In the genomic region with DNA sequence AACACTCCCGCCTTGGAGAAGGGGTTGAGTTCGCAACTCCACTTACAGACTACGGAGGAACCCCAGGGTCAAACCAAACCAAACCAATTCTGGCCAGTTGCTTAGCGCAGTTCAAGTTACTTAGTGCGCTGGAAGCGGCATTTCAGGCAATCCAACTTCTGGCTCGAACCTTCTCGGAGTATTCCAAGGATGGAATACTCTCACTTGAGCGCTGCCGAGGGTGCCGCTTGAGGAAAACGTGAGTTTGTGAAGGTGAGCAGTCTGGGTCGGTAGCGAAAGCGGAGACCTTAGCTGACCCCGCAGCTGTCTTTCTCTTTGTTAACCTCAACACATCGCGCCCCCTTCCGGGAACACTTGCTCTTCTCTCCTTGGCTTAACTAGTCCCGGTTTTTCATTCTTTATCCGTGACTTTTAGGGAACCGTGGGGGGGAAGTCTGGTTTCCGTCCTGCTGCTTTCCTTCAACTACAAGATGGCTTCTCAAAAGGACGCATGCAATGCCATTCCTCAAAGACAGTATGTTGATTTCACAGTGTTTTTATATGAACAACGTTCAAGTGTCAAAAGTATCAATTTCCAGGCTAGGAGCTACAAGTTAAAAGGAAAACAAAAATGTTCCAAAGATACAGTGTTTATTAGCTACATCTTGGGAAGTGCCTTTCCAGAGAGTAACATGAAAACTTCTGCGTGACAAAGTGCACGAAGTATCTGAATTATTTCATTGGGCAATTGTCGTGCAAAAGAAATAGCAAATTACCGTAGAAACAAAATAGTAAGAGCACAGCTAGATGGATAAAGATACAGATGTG, we compare ENCODE assay signal across 8 cellular contexts. TPM values are rescaled to one million over a fixed set of nuclear protein-coding genes. Genes with fewer than 3 reads are reported as not detected.
DNase-seq lines count a peak whose midpoint lies in the region; ATAC-seq and TF ChIP-seq lines count a peak whose summit lies in the region.

No MANE protein-coding gene starts in this region.

- H3K9ac ChIP-seq in HCT116 (ENCODE audit: low read length), result peak overlapping the region; percentile 99

- H4K20me1 ChIP-seq in HCT116 (ENCODE audit: insufficient read depth), result peaks cover 17% of the 10 kb centered on the region; the same call in 1 of the 2 replicates

- H3K9me3 ChIP-seq in HCT116 (ENCODE audit: control insufficient read depth in 1 of 2, insufficient read depth in 1 of 2, low read depth in 1 of 2, low read length in 2 of 2) (no peaks in the 10 kb centered on the region), MG63 (no peaks in the 10 kb centered on the region), thyroid gland (no peaks in the 10 kb centered on the region)

- H3K27ac ChIP-seq in HCT116 (ENCODE audit: low read depth, low read length), result peak overlapping the region; percentile 86
- H3K27ac ChIP-seq in thyroid gland, result peak overlapping the region; percentile 95 to 99 (median 97)

- no peaks in the 10 kb centered on the region for H3K27me3 Mint-ChIP-seq in activated naive CD8-positive, alpha-beta T cell
- H3K27me3 Mint-ChIP-seq in osteocyte (ENCODE audit: unreplicated experiment), result no peaks in the 10 kb centered on the region

- RAD21 ChIA-PET in HCT116 (lab: Charles Lee; ENCODE audit: low non-redundant PET in 1 of 2, low total read pairs in 2 of 2, uncharacterized antibody in 2 of 2, unreplicated experiment in 2 of 2), result interaction anchor here (1.0 to 1.5 kb wide), 2 partner anchors 91 to 96 kb away, joined by 3 read pairs; no protein-coding TSS in a partner anchor

- 2 to 3% methylated on average over 28 to 29 of the region's 29 CpGs for WGBS in thyroid gland, 2 donors

- peak overlapping the region; percentile 58 for H2AFZ ChIP-seq in HCT116 (ENCODE audit: low read depth, low read length, poor library complexity, severe bottlenecking)

- intact Hi-C loops in HCT116 (cut with micrococcal nuclease) (loop anchor here (1.0 to 5.0 kb wide), 4 partner anchors 34 to 141 kb away; partner anchors contain the start of genes CCNC and COQ3), Right ventricle myocardium inferior (cut with DNase I) (loop anchor here (5.0 kb wide), 1 partner anchor 91 kb away; the partner anchor contains the start of gene USP45), thyroid gland (cut with DNase I) (no loop called here)

- TF ChIP-seq CTCF in HCT116 (IDR thresholded peaks at IDR 0.05 in 2 of 3, conservative IDR thresholded peaks at IDR 0.05 in 1 of 3; ENCODE audit: borderline replicate concordance in 1 of 3, insufficient read depth in 1 of 3, low read depth in 2 of 3, low read length in 2 of 3) (peak; percentile 47 to 56 (median 49)), osteocyte (IDR thresholded peaks at IDR 0.05) (peak; percentile 61), thyroid gland (IDR thresholded peaks at IDR 0.05) (peak in 4 of 6 experiments; percentile 20 to 36 (median 34))

- H3K4me1 Mint-ChIP-seq in activated naive CD8-positive, alpha-beta T cell (ENCODE audit: low read depth), result peaks cover 59% of the 10 kb centered on the region
- H3K4me1 Mint-ChIP-seq in osteocyte (ENCODE audit: unreplicated experiment), result peaks cover 48% of the 10 kb centered on the region

- ATAC-seq in HCT116 (peak; percentile 71), Right ventricle myocardium inferior (peak; percentile 86)

- peak overlapping the region; percentile 95 to 99 for H3K4me3 ChIP-seq in HCT116 (replicated peaks in 1 of 2; ENCODE audit: low read depth in 1 of 2, low read length in 2 of 2)
- peak overlapping the region; percentile 86 for H3K4me3 ChIP-seq in MG63
- H3K4me3 ChIP-seq in thyroid gland (replicated peaks in 1 of 3), result peak overlapping the region; percentile 7 to 67 (median 55)

- H3K9me2 ChIP-seq in HCT116 (ENCODE audit: insufficient read depth), result no peaks in the 10 kb centered on the region

- POLR2A ChIA-PET in HCT116 (lab: Charles Lee), result interaction anchor here (0.8 to 1.8 kb wide), 2 partner anchors 11 to 32 kb away, joined by 5 read pairs; partner anchors contain the start of gene COQ3

- H3K27me3 ChIP-seq in HCT116 (ENCODE audit: insufficient read depth, low read length) (no peaks in the 10 kb centered on the region), MG63 (no peaks in the 10 kb centered on the region), thyroid gland (no peaks in the 10 kb centered on the region)

- H3K36me3 ChIP-seq in HCT116 (ENCODE audit: control insufficient read depth in 1 of 2, insufficient read depth in 2 of 2, low read length in 2 of 2) (0 out of 4 replicates have a peak, but pooled peaks cover 0 to 8% of the 10 kb centered on the region in 2 experiments), MG63 (peaks cover 21% of the 10 kb centered on the region), thyroid gland (peaks cover 0 to 4% of the 10 kb centered on the region in 2 donors)

- peaks cover 68% of the 10 kb centered on the region for H3K79me2 ChIP-seq in HCT116 (ENCODE audit: insufficient read depth, low read length)

- H3K4me3 Mint-ChIP-seq in activated naive CD8-positive, alpha-beta T cell, result peak overlapping the region; percentile 97
- peak overlapping the region; percentile 89 for H3K4me3 Mint-ChIP-seq in osteocyte (ENCODE audit: unreplicated experiment)

- BruUV-seq in HCT116 (replicated peaks; lab: Mats Ljungman, UMichigan), result TSS peak; percentile 56

- TF ChIP-seq POLR2A in HCT116 (IDR thresholded peaks at IDR 0.05; ENCODE audit: borderline replicate concordance, extremely low read depth, insufficient read depth, insufficient read length), result peak; percentile 49
- TF ChIP-seq POLR2A in thyroid gland (IDR thresholded peaks at IDR 0.05), result no peak

- peak overlapping the region; percentile 100 for H3K27ac Mint-ChIP-seq in activated naive CD8-positive, alpha-beta T cell
- peak overlapping the region; percentile 99 for H3K27ac Mint-ChIP-seq in osteocyte (ENCODE audit: unreplicated experiment)

- peak; percentile 58 for TF ChIP-seq RAD21 in HCT116 (IDR thresholded peaks at IDR 0.05; ENCODE audit: low read depth)

- H3K36me3 Mint-ChIP-seq in activated naive CD8-positive, alpha-beta T cell, result peaks cover 13% of the 10 kb centered on the region
- H3K36me3 Mint-ChIP-seq in osteocyte (ENCODE audit: unreplicated experiment), result peaks cover 7% of the 10 kb centered on the region

- peaks cover 14 to 26% of the 10 kb centered on the region in 2 experiments; a peak in 3 of 4 replicates for H3K4me1 ChIP-seq in HCT116 (ENCODE audit: control insufficient read depth in 1 of 2, insufficient read depth in 2 of 2, low read length in 2 of 2)
- peaks cover 28 to 46% of the 10 kb centered on the region in 2 donors for H3K4me1 ChIP-seq in thyroid gland

- H3K9me3 Mint-ChIP-seq in activated naive CD8-positive, alpha-beta T cell (ENCODE audit: low read depth), result no peaks in the 10 kb centered on the region
- H3K9me3 Mint-ChIP-seq in osteocyte (ENCODE audit: unreplicated experiment), result no peaks in the 10 kb centered on the region

- DNase-seq in GM03348 (ENCODE audit: low spot score), result peak; percentile 67
- DNase-seq in HCT116 (ENCODE audit: low read depth, low spot score), result peak; percentile 86
- DNase-seq in MG63, result peak; percentile 89
- DNase-seq in SK-N-DZ (ENCODE audit: low spot score), result peak; percentile 97
- DNase-seq in Right ventricle myocardium inferior (ENCODE audit: missing footprints), result peak; percentile 92
- DNase-seq in osteocyte (ENCODE audit: extremely low spot score, unreplicated experiment), result peak; percentile 89
- peak; percentile 82 to 88 for DNase-seq in thyroid gland

- CTCF ChIA-PET in HCT116 (lab: Charles Lee), result interaction anchor here (0.8 to 2.6 kb wide), 4 partner anchors 9 to 95 kb away, joined by 3 to 15 read pairs (median 8); no protein-coding TSS in a partner anchor

- H3K4me2 ChIP-seq in HCT116 (ENCODE audit: low read length), result peak overlapping the region; percentile 84

TF ChIP-seq in HCT116, 20 proteins besides CTCF, POLR2A, EP300 and RAD21 (continues in another document):
- no peak for TF ChIP-seq ZFX (IDR thresholded peaks at IDR 0.05)
- TF ChIP-seq YY1 (IDR thresholded peaks at IDR 0.05; ENCODE audit: extremely low read depth, insufficient replicate concordance, low read depth, low read length), result peak; percentile 89
- peak; percentile 36; the same call in 1 of the 2 replicates for TF ChIP-seq SRF (IDR thresholded peaks at IDR 0.05; ENCODE audit: low read depth)
- TF ChIP-seq SP1 (IDR thresholded peaks at IDR 0.05; ENCODE audit: low read depth), result peak; percentile 20
- TF ChIP-seq ELF1 (IDR thresholded peaks at IDR 0.05; ENCODE audit: borderline replicate concordance, low read depth), result peak; percentile 45; the same call in 1 of the 2 replicates
- TF ChIP-seq, protein P1, sequence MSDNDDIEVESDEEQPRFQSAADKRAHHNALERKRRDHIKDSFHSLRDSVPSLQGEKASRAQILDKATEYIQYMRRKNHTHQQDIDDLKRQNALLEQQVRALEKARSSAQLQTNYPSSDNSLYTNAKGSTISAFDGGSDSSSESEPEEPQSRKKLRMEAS (IDR thresholded peaks at IDR 0.05), result peak; percentile 55
- TF ChIP-seq EZH2 (IDR thresholded peaks at IDR 0.05), result no peak
- TF ChIP-seq FOSL1 (IDR thresholded peaks at IDR 0.05; ENCODE audit: low read depth), result 0 out of 2 replicates have a peak, but pooled peaks have one; percentile 20
- TF ChIP-seq CBX3 (IDR thresholded peaks at IDR 0.05; ENCODE audit: low read depth), result peak; percentile 55; the same call in 1 of the 2 replicates

RNA-seq across cellular contexts. Expression of gene PNISR, which starts 0.7 kb away (rescaled TPM):
- 97.1 TPM for total RNA-seq in HCT116 (2021; ENCODE audit: unreplicated experiment)
- 46.7 and 62.5 TPM in 2 replicates for polyA plus RNA-seq in HCT116 (2012)
- 9.4 and 9.5 TPM in 2 replicates for total RNA-seq in MG63 (2014; rRNA removed; shearing (Covaris generic); ENCODE audit: low replicate concordance)
- polyA plus RNA-seq in SK-N-DZ (2014; cell fraction: cytosol; rRNA removed), result 61.2 and 76.0 TPM in 2 replicates
- 427 and 590 TPM in 2 replicates for polyA plus RNA-seq in SK-N-DZ (2014; cell fraction: nucleus; rRNA removed)
- total RNA-seq in Right ventricle myocardium inferior, result 43.8 TPM
- 93.9 and 96.5 TPM in 2 replicates for total RNA-seq in osteocyte
- 100 to 1,000 TPM; 183 to 302 (median 241) TPM for total RNA-seq in thyroid gland

RNA-seq across cellular contexts. Expression of gene COQ3, which starts 31.9 kb away (rescaled TPM):
- total RNA-seq in HCT116 (2021; ENCODE audit: unreplicated experiment) (19.0 TPM), Right ventricle myocardium inferior (31.4 TPM), osteocyte (4.8 and 4.9 TPM in 2 replicates), thyroid gland (1 to 10 TPM; 5.2 to 7.0 (median 5.8) TPM)
- 8.6 and 10.6 TPM in 2 replicates for polyA plus RNA-seq in HCT116 (2012)
- total RNA-seq in MG63 (2014; rRNA removed; shearing (Covaris generic); ENCODE audit: low replicate concordance), result 5.6 and 15.5 TPM in 2 replicates
- 18.8 and 23.1 TPM in 2 replicates for polyA plus RNA-seq in SK-N-DZ (2014; cell fraction: cytosol; rRNA removed)
- polyA plus RNA-seq in SK-N-DZ (2014; cell fraction: nucleus; rRNA removed), result 9.9 and 19.2 TPM in 2 replicates

Comparison
In these comparisons a context has a peak if more than half of its experiments do, and no peak if none do; other contexts are left out.
1. Peak in every context shown above with its lines: DNase-seq, ATAC-seq, H3K4me3 ChIP-seq and H3K27ac ChIP-seq.